7 cellular contexts compared by ENCODE assay signal in genomic region chr16:24036614-24037013, GRCh38.
DNase-seq lines count a peak whose midpoint lies in the region; ATAC-seq and TF ChIP-seq lines count a peak whose summit lies in the region.

No MANE protein-coding gene starts in this region.

- no peak overlapping the region for H2AFZ ChIP-seq in mammary epithelial cell (ENCODE audit: low read depth, low read length)

- in situ Hi-C loops in KBM-7 (cut with MboI; ENCODE audit: low pct_unique_long_range_greater_than_20kb, low sequenced_read_pairs) (loop anchor here (10.0 kb wide), 1 partner anchor 242 kb away; no protein-coding TSS in a partner anchor), mammary epithelial cell (cut with MboI; ENCODE audit: low sequenced_read_pairs in 2 of 2) (loop anchor here in 1 of 2 donors (5.0 to 10.0 kb wide), 2 partner anchors 302 to 461 kb away; no protein-coding TSS in a partner anchor)

- no peak overlapping the region for H3K4me3 ChIP-seq in mammary epithelial cell (replicated peaks in 1 of 3; ENCODE audit: insufficient read depth in 1 of 3, low read depth in 2 of 3, low read length in 3 of 3)
- H3K4me3 ChIP-seq in kidney epithelial cell (ENCODE audit: low read depth, low read length), result no peak overlapping the region

- H3K4me1 ChIP-seq in mammary epithelial cell (ENCODE audit: insufficient read depth, low read length), result no peaks in the 10 kb centered on the region

- dilution Hi-C loops in mammary epithelial cell (cut with HindIII; ENCODE audit: low sequenced_read_pairs), result no loop called here

- H3K79me2 ChIP-seq in mammary epithelial cell (ENCODE audit: insufficient read depth, low read length), result no peaks in the 10 kb centered on the region

- peak; percentile 60 for DNase-seq in ELR (ENCODE audit: low read depth)
- DNase-seq in KBM-7, result peak; percentile 66
- DNase-seq in T follicular helper cell (ENCODE audit: low read depth), result peak; percentile 19
- peak; percentile 33 for DNase-seq in mammary epithelial cell
- DNase-seq in kidney epithelial cell (ENCODE audit: low read depth), result no peak
- peak; percentile 51 for DNase-seq in stimulated activated CD8-positive, alpha-beta memory T cell treated with anti-CD3 and anti-CD28 coated beads, Interleukin-4, amount 100 ng/mL, for 48 hours

- intact Hi-C loops in mammary epithelial cell (cut with micrococcal nuclease), result loop anchor here (1.0 to 2.0 kb wide), 5 partner anchors 26 to 479 kb away; partner anchors contain the start of genes EARS2 and UBFD1

- no peak overlapping the region for H3K9ac ChIP-seq in mammary epithelial cell (ENCODE audit: insufficient read depth, low read length)

- TF ChIP-seq CTCF in mammary epithelial cell (conservative IDR thresholded peaks at IDR 0.05 in 1 of 2, IDR thresholded peaks at IDR 0.05 in 1 of 2; ENCODE audit: extremely low read depth in 1 of 2, insufficient read depth in 1 of 2, low read depth in 1 of 2, low read length in 2 of 2) (peak; percentile 77 to 82), kidney epithelial cell (IDR thresholded peaks at IDR 0.05; ENCODE audit: insufficient read depth, low read length, poor library complexity, severe bottlenecking) (peak; percentile 60)

- CTCF ChIA-PET in mammary epithelial cell (lab: Charles Lee; ENCODE audit: low non-redundant PET), result no interaction called here

- no peak overlapping the region for H3K27ac ChIP-seq in mammary epithelial cell (ENCODE audit: insufficient read depth, low read depth, low read length)

- no peak overlapping the region for H3K4me2 ChIP-seq in mammary epithelial cell (ENCODE audit: insufficient read depth, low read depth, low read length)

- ATAC-seq in GM18907 (IDR thresholded peaks at IDR 0.05; ENCODE audit: unreplicated experiment), result no peak

- BruUV-seq in mammary epithelial cell (replicated peaks; lab: Mats Ljungman, UMichigan), result no TSS peak

- H3K9me3 ChIP-seq in mammary epithelial cell (replicated peaks; ENCODE audit: insufficient read depth, low read length), result no peaks in the 10 kb centered on the region

- H3K27me3 ChIP-seq in mammary epithelial cell (ENCODE audit: insufficient read depth, low read length) (no peaks in the 10 kb centered on the region), kidney epithelial cell (ENCODE audit: control insufficient read depth, insufficient read depth, low read length) (no peaks in the 10 kb centered on the region)

- 2% methylated on average over 8 of the region's 8 CpGs for WGBS in mammary epithelial cell (ENCODE audit: low coverage, missing lambda C conversion rate)

- H3K36me3 ChIP-seq in mammary epithelial cell (ENCODE audit: insufficient read depth, low read length), result no peaks in the 10 kb centered on the region
- H3K36me3 ChIP-seq in kidney epithelial cell (ENCODE audit: control insufficient read depth, insufficient read depth, low read length), result no peaks in the 10 kb centered on the region

- no peaks in the 10 kb centered on the region for H4K20me1 ChIP-seq in mammary epithelial cell (ENCODE audit: insufficient read depth, low read length)
